Comparison of ENCODE assay signal across 23 cellular contexts in the genomic region with DNA sequence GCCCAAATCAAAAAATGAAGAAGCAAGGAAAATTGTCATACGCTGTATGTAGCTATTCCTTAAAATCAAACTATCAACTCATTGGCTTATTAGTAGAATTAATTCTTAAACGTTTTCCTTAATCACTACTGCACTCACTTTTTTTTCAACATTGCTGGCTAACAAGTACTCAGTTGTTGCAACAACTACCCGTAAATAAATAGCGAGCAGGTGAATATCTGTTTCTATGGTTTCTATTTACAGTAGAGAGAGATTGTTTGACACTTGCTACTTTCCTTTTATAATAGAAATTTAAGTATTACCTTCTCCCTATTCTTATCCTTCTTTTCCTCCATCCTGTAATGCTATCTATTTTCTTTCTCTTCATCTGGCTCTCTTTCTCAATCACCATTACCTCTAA. TPM values are rescaled to one million over a fixed set of nuclear protein-coding genes. Genes with fewer than 3 reads are reported as not detected.
DNase-seq lines count a peak whose midpoint lies in the region; ATAC-seq and TF ChIP-seq lines count a peak whose summit lies in the region.
"Had no signal": no experiment of that assay in that cellular context is flagged by ENCODE, and none has a peak within 500 bp of the region (broad histone marks: within the 10 kb centered on the region; RNA-seq: fewer than 3 reads in every experiment).

No MANE protein-coding gene starts in this region.

- no TSS peak for BruUV-seq in MCF 10A (replicated peaks; lab: Mats Ljungman, UMichigan)

- TF ChIP-seq CTCF in MCF 10A (IDR thresholded peaks at IDR 0.05; ENCODE audit: unreplicated experiment): no peak
- TF ChIP-seq CTCF in breast epithelium (IDR thresholded peaks at IDR 0.05): no peak
- TF ChIP-seq CTCF in endodermal cell (conservative IDR thresholded peaks at IDR 0.05): no peak
- no peak for TF ChIP-seq CTCF in mesothelial cell of epicardium (IDR thresholded peaks at IDR 0.05; ENCODE audit: unreplicated experiment)
- no peak for TF ChIP-seq CTCF in upper lobe of right lung (IDR thresholded peaks at IDR 0.05)
- no peak for TF ChIP-seq CTCF in lower leg skin (IDR thresholded peaks at IDR 0.05)

- peak overlapping the region; percentile 43 for H3K9ac ChIP-seq in endodermal cell (ENCODE audit: extremely low read depth, low read length, poor library complexity, severe bottlenecking)
- H3K9ac ChIP-seq: BLaER1, GM23248 had no signal

- ATAC-seq in upper lobe of right lung (no peak), HG02970 (IDR thresholded peaks at IDR 0.05; ENCODE audit: low FRiP score, unreplicated experiment) (no peak)

- POLR2A ChIA-PET in MCF 10A (lab: Yijun Ruan, JAX): interaction anchor here (2.0 kb wide), 1 partner anchor 25 kb away, joined by 6 read pairs; a partner anchor contains a TSS

- no peak for TF ChIP-seq POLR2A in breast epithelium (IDR thresholded peaks at IDR 0.05)
- no peak for TF ChIP-seq POLR2A in lower leg skin (IDR thresholded peaks at IDR 0.05)

- intact Hi-C loops in MCF 10A (cut with micrococcal nuclease) (no loop called here), breast epithelium (cut with DNase I; ENCODE audit: low total_unique reads) (no loop called here), upper lobe of right lung (cut with DNase I) (no loop called here), lower leg skin (cut with DNase I; ENCODE audit: low total_unique reads) (no loop called here)

- H3K9me3 ChIP-seq in breast epithelium (no peaks in the 10 kb centered on the region), endodermal cell (ENCODE audit: control insufficient read depth, low read length) (no peaks in the 10 kb centered on the region), upper lobe of right lung (no peaks in the 10 kb centered on the region)
- H3K9me3 ChIP-seq: BLaER1, vagina had no signal

- CTCF ChIA-PET in MCF 10A (lab: Yijun Ruan, JAX): interaction anchor here (0.7 to 1.2 kb wide), 2 partner anchors 24 to 25 kb away, joined by 3 to 4 read pairs; a partner anchor contains a TSS

- H3K27ac Mint-ChIP-seq in MCF 10A (ENCODE audit: low read depth, unreplicated experiment): peak overlapping the region; percentile 40
- peak overlapping the region; percentile 67 for H3K27ac Mint-ChIP-seq in endodermal cell
- H3K27ac Mint-ChIP-seq in mesothelial cell of epicardium: peak overlapping the region; percentile 83
- H3K27ac Mint-ChIP-seq: activated CD4-positive, alpha-beta T cell treated with anti-CD3 and anti-CD28 coated beads, Interleukin-2, amount 10 ng/mL, durations not matched to agents 24 days and 14 days; memory B cell had no signal

- no peaks in the 10 kb centered on the region for H3K27me3 Mint-ChIP-seq in MCF 10A (ENCODE audit: insufficient read depth, unreplicated experiment)
- no peaks in the 10 kb centered on the region for H3K27me3 Mint-ChIP-seq in endodermal cell (ENCODE audit: insufficient read depth)
- no peaks in the 10 kb centered on the region for H3K27me3 Mint-ChIP-seq in mesothelial cell of epicardium (ENCODE audit: low read depth)
- H3K27me3 Mint-ChIP-seq: memory B cell had no signal

- 85% methylated on average over 3 of the region's 4 CpGs; no CpG with 5 or more reads in 1 of the 2 experiments for WGBS in endodermal cell (ENCODE audit: insufficient coverage in 1 of 2, insufficient read length in 1 of 2), 2 experiments
- 57 to 66% methylated on average over 4 of the region's 4 CpGs for WGBS in lower leg skin, 2 donors

- H3K27me3 ChIP-seq in breast epithelium: no peaks in the 10 kb centered on the region
- H3K27me3 ChIP-seq in endodermal cell (ENCODE audit: control insufficient read depth, insufficient read depth, low read length, poor library complexity, severe bottlenecking): no peaks in the 10 kb centered on the region
- H3K27me3 ChIP-seq in upper lobe of right lung: no peaks in the 10 kb centered on the region
- H3K27me3 ChIP-seq: BLaER1, vagina had no signal

- DNase-seq in MCF 10A (ENCODE audit: unreplicated experiment) (no peak), breast epithelium (ENCODE audit: low spot score in 2 of 2) (no peak), endodermal cell (no peak), mesothelial cell of epicardium (ENCODE audit: low spot score in 2 of 2, unreplicated experiment in 2 of 2) (no peak), upper lobe of right lung (no peak), lower leg skin (ENCODE audit: low spot score in 2 of 2) (no peak), DMS79 treated with DMSO at 0.1 percent for 48 hours (lab: John Stamatoyannopoulos, UW) (no peak)
- DNase-seq: activated CD4-positive, alpha-beta T cell treated with anti-CD3 and anti-CD28 coated beads, Interleukin-2, amount 10 ng/mL, durations not matched to agents 24 days and 14 days; activated gamma-delta T cell; activated T-cell treated with anti-CD3 and anti-CD28 coated beads, Interleukin-2, amount 50 U/mL, for 1 hour; glutamatergic neuron; GM23248; NCI-H1436 treated with DMSO at 0.1 percent for 48 hours; SIG-M5; stimulated activated CD4-positive, alpha-beta T cell treated with anti-CD3 and anti-CD28 coated beads, Interleukin-15, amount 100 ng/mL, for 24 hours; stimulated activated naive CD4-positive, alpha-beta T cell; SW 1271; T1000 had no signal

- H3K4me1 ChIP-seq in breast epithelium (no peaks in the 10 kb centered on the region), endodermal cell (ENCODE audit: control insufficient read depth, insufficient read depth, low read length) (peaks cover 3% of the 10 kb centered on the region), upper lobe of right lung (peaks cover 4% of the 10 kb centered on the region)
- H3K4me1 ChIP-seq: BLaER1 had no signal

- H3K9me3 Mint-ChIP-seq in MCF 10A (ENCODE audit: unreplicated experiment): no peaks in the 10 kb centered on the region
- no peaks in the 10 kb centered on the region for H3K9me3 Mint-ChIP-seq in endodermal cell
- no peaks in the 10 kb centered on the region for H3K9me3 Mint-ChIP-seq in mesothelial cell of epicardium
- H3K9me3 Mint-ChIP-seq: activated CD4-positive, alpha-beta T cell treated with anti-CD3 and anti-CD28 coated beads, Interleukin-2, amount 10 ng/mL, durations not matched to agents 24 days and 14 days; memory B cell had no signal

- H3K4me3 Mint-ChIP-seq in MCF 10A (ENCODE audit: unreplicated experiment): no peak overlapping the region
- no peak overlapping the region for H3K4me3 Mint-ChIP-seq in endodermal cell
- no peak overlapping the region for H3K4me3 Mint-ChIP-seq in mesothelial cell of epicardium
- H3K4me3 Mint-ChIP-seq: activated CD4-positive, alpha-beta T cell treated with anti-CD3 and anti-CD28 coated beads, Interleukin-2, amount 10 ng/mL, durations not matched to agents 24 days and 14 days; memory B cell had no signal

- no peaks in the 10 kb centered on the region for H3K36me3 ChIP-seq in breast epithelium
- no peaks in the 10 kb centered on the region for H3K36me3 ChIP-seq in endodermal cell (ENCODE audit: control insufficient read depth, insufficient read depth, low read length)
- H3K36me3 ChIP-seq in upper lobe of right lung: no peaks in the 10 kb centered on the region
- H3K36me3 ChIP-seq: BLaER1, vagina had no signal

- H3K4me3 ChIP-seq in breast epithelium (no peak overlapping the region), endodermal cell (ENCODE audit: low read length) (peak overlapping the region; percentile 16), upper lobe of right lung (no peak overlapping the region), lower leg skin (ENCODE audit: low read depth, poor library complexity, severe bottlenecking) (no peak overlapping the region)
- H3K4me3 ChIP-seq: BLaER1, GM23248, vagina had no signal

- H3K4me1 Mint-ChIP-seq in MCF 10A (ENCODE audit: insufficient read depth, unreplicated experiment) (peaks cover 14% of the 10 kb centered on the region), endodermal cell (peaks cover 35% of the 10 kb centered on the region), mesothelial cell of epicardium (peaks cover 43% of the 10 kb centered on the region)
- H3K4me1 Mint-ChIP-seq: activated CD4-positive, alpha-beta T cell treated with anti-CD3 and anti-CD28 coated beads, Interleukin-2, amount 10 ng/mL, durations not matched to agents 24 days and 14 days; memory B cell had no signal

- no peaks in the 10 kb centered on the region for H3K36me3 Mint-ChIP-seq in MCF 10A (ENCODE audit: insufficient read depth, unreplicated experiment)
- no peaks in the 10 kb centered on the region for H3K36me3 Mint-ChIP-seq in endodermal cell (ENCODE audit: low read depth)
- no peaks in the 10 kb centered on the region for H3K36me3 Mint-ChIP-seq in mesothelial cell of epicardium
- H3K36me3 Mint-ChIP-seq: memory B cell had no signal

- H3K27ac ChIP-seq in breast epithelium (no peak overlapping the region), endodermal cell (ENCODE audit: low read depth, low read length) (no peak overlapping the region), upper lobe of right lung (peak overlapping the region; percentile 12)
- H3K27ac ChIP-seq: BLaER1, GM23248, HL-60, vagina had no signal

RNA-seq across cellular contexts. Expression of a gene that starts 25.1 kb away (rescaled TPM):
- total RNA-seq in MCF 10A (2022) (0.82 and 0.98 TPM in 2 replicates), breast epithelium (10 to 100 TPM in 1 of 3 donors, 1 to 10 TPM in 1, under 1 TPM in 1; 0.64 to 10.5 (median 5.9) TPM), endodermal cell (1 to 10 TPM; 1.4 to 2.9 TPM), mesothelial cell of epicardium (4.9 to 5.2 TPM (median 5.1 TPM) in 3 replicates), upper lobe of right lung (7.2 TPM), lower leg skin (1 to 10 TPM in 3 of 4 donors, under 1 TPM in 1; 0.59 to 3.2 (median 2.0) TPM)
- 0.11 TPM for polyA plus RNA-seq in endodermal cell (2013, experiment 1 of 2)
- 0.12 TPM for polyA plus RNA-seq in endodermal cell (2013, experiment 2 of 2)
- total RNA-seq: activated CD4-positive, alpha-beta T cell treated with anti-CD3 and anti-CD28 coated beads, Interleukin-2, amount 10 ng/mL, durations not matched to agents 24 days and 14 days had no signal
